ENCODE assay signal across 10 cellular contexts in genomic region chr1:17128361-17128760, GRCh38. TPM values are rescaled to one million over a fixed set of nuclear protein-coding genes. Genes with fewer than 3 reads are reported as not detected.
A peak's percentile ranks its signal among the peaks of the same experiment; 100 is the strongest.
DNase-seq lines count a peak whose midpoint lies in the region; ATAC-seq and TF ChIP-seq lines count a peak whose summit lies in the region.
"Had no signal": no experiment of that assay in that cellular context is flagged by ENCODE, and none has a peak within 500 bp of the region (broad histone marks: within the 10 kb centered on the region; RNA-seq: fewer than 3 reads in every experiment).

No MANE protein-coding gene starts in this region.

- in situ Hi-C loops in astrocyte of the cerebellum (cut with HindIII; ENCODE audit: low sequenced_read_pairs), result no loop called here

- H3K9me3 ChIP-seq in right lobe of liver (no peaks in the 10 kb centered on the region), sigmoid colon (no peaks in the 10 kb centered on the region)

- TF ChIP-seq CTCF in AG09319 (IDR thresholded peaks at IDR 0.05; ENCODE audit: low read depth, low read length) (no peak), astrocyte of the cerebellum (IDR thresholded peaks at IDR 0.05; ENCODE audit: low read depth, low read length, missing control alignments) (no peak), right lobe of liver (IDR thresholded peaks at IDR 0.05) (no peak), sigmoid colon (IDR thresholded peaks at IDR 0.05) (no peak)

- H3K27me3 ChIP-seq in right lobe of liver (no peaks in the 10 kb centered on the region), sigmoid colon (no peaks in the 10 kb centered on the region)

- H3K27ac ChIP-seq in right lobe of liver (peak overlapping the region; percentile 4 to 26 (median 19)), sigmoid colon (peak overlapping the region in 2 of 4 donors; percentile 44 to 45)

- H3K4me3 Mint-ChIP-seq in stimulated activated naive CD8-positive, alpha-beta T cell treated with anti-CD3 and anti-CD28 coated beads, Interleukin-15, amount 100 ng/mL, for 72 hours, result no peak overlapping the region

- H3K36me3 ChIP-seq in right lobe of liver (no peaks in the 10 kb centered on the region), sigmoid colon (no peaks in the 10 kb centered on the region)

- 32% methylated on average over 5 of the region's 5 CpGs for WGBS in right lobe of liver (ENCODE audit: insufficient coverage, low coverage, low lambda C conversion rate, missing lambda C conversion rate)
- WGBS in sigmoid colon, 2 donors, result 30 to 71% methylated on average over 5 of the region's 5 CpGs

- peak; percentile 35 to 60 (median 48) for ATAC-seq in right lobe of liver
- ATAC-seq in stimulated activated naive CD8-positive, alpha-beta T cell treated with anti-CD3 and anti-CD28 coated beads, Interleukin-15, amount 100 ng/mL, for 72 hours, result no peak

- peaks cover 0 to 3% (median 0%) of the 10 kb centered on the region in 4 donors for H3K4me1 ChIP-seq in right lobe of liver
- peaks cover 0 to 13% (median 3%) of the 10 kb centered on the region in 4 donors for H3K4me1 ChIP-seq in sigmoid colon

- TF ChIP-seq POLR2A in right lobe of liver (IDR thresholded peaks at IDR 0.05) (no peak), sigmoid colon (IDR thresholded peaks at IDR 0.05) (no peak)

- H3K9me3 Mint-ChIP-seq in stimulated activated naive CD8-positive, alpha-beta T cell treated with anti-CD3 and anti-CD28 coated beads, Interleukin-15, amount 100 ng/mL, for 72 hours, result no peaks in the 10 kb centered on the region

- H3K4me3 ChIP-seq in astrocyte of the cerebellum (ENCODE audit: low read depth, low read length) (no peak overlapping the region), right lobe of liver (no peak overlapping the region), sigmoid colon (no peak overlapping the region)

- peaks cover 5% of the 10 kb centered on the region for H3K4me1 Mint-ChIP-seq in stimulated activated naive CD8-positive, alpha-beta T cell treated with anti-CD3 and anti-CD28 coated beads, Interleukin-15, amount 100 ng/mL, for 72 hours

- H3K27me3 Mint-ChIP-seq in stimulated activated naive CD8-positive, alpha-beta T cell treated with anti-CD3 and anti-CD28 coated beads, Interleukin-15, amount 100 ng/mL, for 72 hours, result peaks cover 42% of the 10 kb centered on the region

- DNase-seq in AG09319 (ENCODE audit: extremely low read depth, low read depth) (peak; percentile 59), Kasumi-1 (lab: John Stamatoyannopoulos, UW) (peak; percentile 80 to 85), astrocyte of the cerebellum (ENCODE audit: low read depth) (peak; percentile 91), right lobe of liver (no peak), hypothalamus (lab: John Stamatoyannopoulos, UW) (no peak), superior temporal gyrus (ENCODE audit: extremely low spot score) (no peak), sigmoid colon (no peak)
- DNase-seq in stimulated activated naive CD8-positive, alpha-beta T cell treated with anti-CD3 and anti-CD28 coated beads, Interleukin-15, amount 100 ng/mL, for 72 hours, result no peak
- DNase-seq: erythroblast, NCI-H2171 treated with DMSO at 0.1 percent for 48 hours had no signal

- TF ChIP-seq EP300 in sigmoid colon (IDR thresholded peaks at IDR 0.05), result no peak

- intact Hi-C loops in right lobe of liver (cut with DNase I) (loop anchor here in 1 of 2 donors (5.0 kb wide), 2 partner anchors 66 to 99 kb away; no protein-coding TSS in a partner anchor), sigmoid colon (cut with DNase I) (loop anchor here (10.0 kb wide), 2 partner anchors 206 to 276 kb away; no protein-coding TSS in a partner anchor)

- H3K27ac Mint-ChIP-seq in stimulated activated naive CD8-positive, alpha-beta T cell treated with anti-CD3 and anti-CD28 coated beads, Interleukin-15, amount 100 ng/mL, for 72 hours, result no peak overlapping the region

RNA-seq across cellular contexts. Expression of gene PADI2, which starts 9.1 kb away (rescaled TPM):
- total RNA-seq in right lobe of liver (1 to 10 TPM in 1 of 6 experiments, under 1 TPM in 5; 0.20 to 1.4 (median 0.78) TPM), sigmoid colon (1 to 10 TPM in 1 of 4 donors, under 1 TPM in 3; 0.27 to 1.1 (median 0.34) TPM)
- polyA plus RNA-seq in sigmoid colon, result 100 to 1,000 TPM in 2 of 3 donors, 10 to 100 TPM in 1; 21.9 to 169 (median 142) TPM

Comparison
In these comparisons a context has a peak if more than half of its experiments do, and no peak if none do; other contexts are left out.
1. DNase-seq: peak in AG09319 (single experiment), Kasumi-1 (2 of 2) and astrocyte of the cerebellum (single experiment); none in right lobe of liver (0 of 3), stimulated activated naive CD8-positive, alpha-beta T cell treated with anti-CD3 and anti-CD28 coated beads, Interleukin-15, amount 100 ng/mL, for 72 hours (0 of 2), hypothalamus (0 of 51), superior temporal gyrus (single experiment) and sigmoid colon (single experiment).